16 cellular contexts compared by ENCODE assay signal in the genomic region with DNA sequence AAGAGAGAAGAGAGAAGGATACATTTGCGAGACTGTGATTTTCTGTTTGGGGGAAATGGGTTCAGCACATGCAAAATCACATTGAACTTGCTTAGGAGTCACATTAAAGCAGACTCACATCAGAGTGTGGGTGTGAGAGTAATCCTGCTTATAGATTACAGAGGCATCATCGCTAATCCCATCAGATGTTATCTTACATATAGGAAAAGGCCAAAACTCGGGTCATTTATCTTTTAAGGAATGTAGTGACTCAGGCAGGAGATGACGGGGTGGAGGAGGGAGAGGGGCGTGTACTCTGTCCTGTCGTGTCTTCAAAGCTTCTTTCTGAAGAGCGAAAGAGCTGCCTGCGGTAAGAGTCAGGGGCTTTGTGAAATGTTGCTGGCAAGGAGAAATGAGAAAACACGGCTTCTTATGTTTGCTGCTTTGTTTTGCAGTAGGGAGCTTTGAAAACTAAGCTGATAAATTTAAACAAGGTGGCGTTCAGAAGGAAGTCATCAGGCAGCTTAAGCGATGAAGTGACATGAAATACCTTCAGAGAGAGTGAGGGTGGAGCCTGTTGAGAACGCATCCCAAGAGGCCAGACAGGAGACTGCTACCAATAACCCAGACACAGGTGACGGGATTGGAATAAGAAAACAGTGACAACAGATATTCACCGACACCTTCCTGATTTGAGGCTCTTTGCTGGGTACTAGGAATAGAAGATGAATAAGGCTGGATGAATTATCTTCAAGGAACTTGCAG. TPM values are rescaled to one million over a fixed set of nuclear protein-coding genes. Genes with fewer than 3 reads are reported as not detected.
A peak's percentile ranks its signal among the peaks of the same experiment; 100 is the strongest.
DNase-seq lines count a peak whose midpoint lies in the region; ATAC-seq, FAIRE-seq and TF ChIP-seq lines count a peak whose summit lies in the region.
"Had no signal": no experiment of that assay in that cellular context is flagged by ENCODE, and none has a peak within 500 bp of the region (broad histone marks: within the 10 kb centered on the region; RNA-seq: fewer than 3 reads in every experiment).

No MANE protein-coding gene starts in this region.

- no peaks in the 10 kb centered on the region for H3K79me1 ChIP-seq in H1 (ENCODE audit: low read depth, low read length)

- no peaks in the 10 kb centered on the region for H3K27me3 Mint-ChIP-seq in natural killer cell treated with Interleukin-12 subunit alpha and Interleukin-12 subunit beta and Interleukin-15 and Interleukin-18, amount 100 ng/mL, for 72 hours

- no peak overlapping the region for H2BK20ac ChIP-seq in H1 (ENCODE audit: low read length)

- FAIRE-seq in H1 (lab: Jason Lieb, UNC) (no peak), kidney (lab: Jason Lieb, UNC) (no peak)
- FAIRE-seq: GM18507 had no signal

- no peak overlapping the region for H2BK5ac ChIP-seq in H1 (ENCODE audit: low read depth, low read length)

- no peaks in the 10 kb centered on the region for H3F3A ChIP-seq in PC-3 (ENCODE audit: low read length, unreplicated experiment)

- no peak overlapping the region for H3K18ac ChIP-seq in H1 (ENCODE audit: extremely low read depth, low read length)

- H2BK15ac ChIP-seq in H1 (ENCODE audit: low read length), result peak overlapping the region; percentile 81; the same call in 1 of the 2 replicates

- intact Hi-C loops in PC-3 (cut with micrococcal nuclease) (no loop called here), kidney (cut with DNase I) (no loop called here)

- H3K79me2 ChIP-seq in PC-3 (ENCODE audit: low read length) (no peaks in the 10 kb centered on the region), H1 (ENCODE audit: control insufficient read depth in 1 of 2, insufficient read depth in 2 of 2, low read length in 2 of 2) (no peaks in the 10 kb centered on the region)

- no peak overlapping the region for H3K4me3 Mint-ChIP-seq in natural killer cell treated with Interleukin-12 subunit alpha and Interleukin-12 subunit beta and Interleukin-15 and Interleukin-18, amount 100 ng/mL, for 72 hours
- H3K4me3 Mint-ChIP-seq: memory B cell; stimulated activated memory B cell treated with anti-CD40 and anti-IgM and Interleukin-4, amounts not matched to agents 10 μg/mL and 1 μg/mL and 100 μg/mL, for 72 hours had no signal

- CTCF ChIA-PET in PC-3 (lab: Charles Lee) (interaction anchor here (0.6 kb wide), 1 partner anchor 51 kb away, joined by 3 read pairs; no protein-coding TSS in a partner anchor), H1 (lab: Charles Lee; ENCODE audit: partially characterized antibody) (interaction anchor here (0.6 to 2.3 kb wide), 10 partner anchors 12 to 572 kb away, joined by 3 to 15 read pairs (median 5); no protein-coding TSS in a partner anchor)

- no peak overlapping the region for H3K56ac ChIP-seq in H1 (replicated peaks; ENCODE audit: insufficient read length, low read depth, low read length)

- H2AFZ ChIP-seq in PC-3 (ENCODE audit: low read length), result no peak overlapping the region
- no peak overlapping the region for H2AFZ ChIP-seq in H1 (ENCODE audit: low read length)

- no peak overlapping the region for H3K4ac ChIP-seq in H1 (replicated peaks; ENCODE audit: insufficient read length, low read depth, low read length)

- DNase-seq in EH (ENCODE audit: low read depth) (peak; percentile 82), PC-3 (peak; percentile 57), H1 (ENCODE audit: low read depth in 1 of 2, low spot score in 2 of 2) (no peak), non-pigmented ciliary epithelial cell (ENCODE audit: low read depth) (peak; percentile 82), kidney (no peak)
- DNase-seq in stimulated activated CD4-positive, alpha-beta T cell treated with anti-CD3 and anti-CD28 coated beads, Interleukin-4, amount 100 ng/mL, for 4 hours, result no peak
- no peak for DNase-seq in natural killer cell treated with Interleukin-12 subunit alpha and Interleukin-12 subunit beta and Interleukin-15 and Interleukin-18, amount 100 ng/mL, for 72 hours (ENCODE audit: low spot score)
- DNase-seq: activated CD4-positive, alpha-beta T cell treated with anti-CD3 and anti-CD28 coated beads for 48 hours; DMS153; esophagus squamous epithelium; NCI-H146; stimulated activated CD4-positive, alpha-beta T cell treated with anti-CD3 and anti-CD28 coated beads, Interleukin-12 subunit alpha, Interleukin-12 subunit beta, amount 100 ng/mL, for 4 hours had no signal

- POLR2A ChIA-PET in PC-3 (lab: Charles Lee; ENCODE audit: unreplicated experiment) (no interaction called here), H1 (lab: Charles Lee; ENCODE audit: partially characterized antibody) (interaction anchor here (1.2 kb wide), 1 partner anchor 30 kb away, joined by 4 read pairs; no protein-coding TSS in a partner anchor)

- H3K27ac Mint-ChIP-seq in natural killer cell treated with Interleukin-12 subunit alpha and Interleukin-12 subunit beta and Interleukin-15 and Interleukin-18, amount 100 ng/mL, for 72 hours, result no peak overlapping the region
- H3K27ac Mint-ChIP-seq: memory B cell; stimulated activated memory B cell treated with anti-CD40 and anti-IgM and Interleukin-4, amounts not matched to agents 10 μg/mL and 1 μg/mL and 100 μg/mL, for 72 hours had no signal

- H3K9me3 ChIP-seq in PC-3 (ENCODE audit: low read length) (no peaks in the 10 kb centered on the region), H1 (ENCODE audit: insufficient read depth in 2 of 2, low read depth in 1 of 2, low read length in 1 of 2) (no peaks in the 10 kb centered on the region), kidney (ENCODE audit: control insufficient read depth in 1 of 2, low read length in 2 of 2) (no peaks in the 10 kb centered on the region)
- H3K9me3 ChIP-seq: esophagus squamous epithelium had no signal

- no peak for TF ChIP-seq EP300 in H1 (IDR thresholded peaks at IDR 0.05; ENCODE audit: borderline replicate concordance in 1 of 2, low read depth in 2 of 2, low read length in 2 of 2)

- H3K23me2 ChIP-seq in H1 (ENCODE audit: low read depth, low read length), result no peaks in the 10 kb centered on the region

- H4K91ac ChIP-seq in H1 (replicated peaks; ENCODE audit: insufficient read length, low read length), result no peak overlapping the region

- H3K27ac ChIP-seq in PC-3 (ENCODE audit: low read length) (no peak overlapping the region), H1 (ENCODE audit: low read depth, low read length) (no peak overlapping the region), kidney (ENCODE audit: low read depth in 2 of 2, low read length in 2 of 2) (no peak overlapping the region)
- H3K27ac ChIP-seq: esophagus squamous epithelium had no signal

- H3K23ac ChIP-seq in H1 (ENCODE audit: insufficient read length), result no peak overlapping the region

- no peak overlapping the region for H4K5ac ChIP-seq in H1 (ENCODE audit: insufficient read length, low read depth, low read length)

- peak overlapping the region; percentile 64 for H2BK120ac ChIP-seq in H1 (replicated peaks; ENCODE audit: low read depth, low read length)

- BruUV-seq in PC-3 (replicated peaks; lab: Mats Ljungman, UMichigan), result no TSS peak

- H3K36me3 ChIP-seq in PC-3 (ENCODE audit: low read depth, low read length) (no peaks in the 10 kb centered on the region), H1 (ENCODE audit: control insufficient read depth in 2 of 4, insufficient read depth in 4 of 4, low read length in 3 of 4) (no peaks in the 10 kb centered on the region), kidney (ENCODE audit: control insufficient read depth in 1 of 2, insufficient read depth in 2 of 2, low read length in 2 of 2) (no peaks in the 10 kb centered on the region)
- H3K36me3 ChIP-seq: esophagus squamous epithelium had no signal

- H3K14ac ChIP-seq in H1 (ENCODE audit: insufficient read length), result no peak overlapping the region

- H3K27me3 ChIP-seq in PC-3 (ENCODE audit: low read length) (no peaks in the 10 kb centered on the region), H1 (replicated peaks in 1 of 4; ENCODE audit: control insufficient read depth in 3 of 4, extremely low read depth in 1 of 4, insufficient read depth in 3 of 4, low read length in 3 of 4) (no peaks in the 10 kb centered on the region)
- H3K27me3 ChIP-seq: esophagus squamous epithelium had no signal

- H3K4me3 ChIP-seq in PC-3 (ENCODE audit: low read length) (no peak overlapping the region; the same call in 1 of the 2 replicates), H1 (ENCODE audit: extremely low read depth in 1 of 4, insufficient read depth in 2 of 4, low read depth in 3 of 4, low read length in 4 of 4) (no peak overlapping the region), kidney (ENCODE audit: low read length in 2 of 2) (no peak overlapping the region)
- H3K4me3 ChIP-seq: esophagus squamous epithelium had no signal

- no peak for TF ChIP-seq POLR2A in H1 (IDR thresholded peaks at IDR 0.05; ENCODE audit: control extremely low read depth in 1 of 2, low read depth in 2 of 2, low read length in 2 of 2)

- ATAC-seq in PC-3, result peak; percentile 85
- no peak for ATAC-seq in HG03565 (IDR thresholded peaks at IDR 0.05; ENCODE audit: unreplicated experiment)
- ATAC-seq in natural killer cell treated with Interleukin-12 subunit alpha and Interleukin-12 subunit beta and Interleukin-15 and Interleukin-18, amount 100 ng/mL, for 72 hours, result no peak
- ATAC-seq: stimulated activated memory B cell treated with anti-CD40 and anti-IgM and Interleukin-4, amounts not matched to agents 10 μg/mL and 1 μg/mL and 100 μg/mL, for 72 hours had no signal

- H3K9me3 Mint-ChIP-seq in natural killer cell treated with Interleukin-12 subunit alpha and Interleukin-12 subunit beta and Interleukin-15 and Interleukin-18, amount 100 ng/mL, for 72 hours, result no peaks in the 10 kb centered on the region
- H3K9me3 Mint-ChIP-seq: memory B cell; stimulated activated memory B cell treated with anti-CD40 and anti-IgM and Interleukin-4, amounts not matched to agents 10 μg/mL and 1 μg/mL and 100 μg/mL, for 72 hours had no signal

- 82% methylated on average over 14 of the region's 14 CpGs; no CpG with 5 or more reads in 1 of the 2 experiments for WGBS in H1 (ENCODE audit: extremely low coverage in 1 of 2, insufficient coverage in 1 of 2, insufficient read length in 1 of 2, insufficient replicate concordance in 2 of 2, low coverage in 1 of 2, low lambda C conversion rate in 2 of 2, missing lambda C conversion rate in 1 of 2), 2 experiments

- no peaks in the 10 kb centered on the region for H3K9me2 ChIP-seq in PC-3 (replicated peaks; ENCODE audit: low read length)

- H3K36me3 Mint-ChIP-seq in natural killer cell treated with Interleukin-12 subunit alpha and Interleukin-12 subunit beta and Interleukin-15 and Interleukin-18, amount 100 ng/mL, for 72 hours, result no peaks in the 10 kb centered on the region
- H3K36me3 Mint-ChIP-seq: memory B cell; stimulated activated memory B cell treated with anti-CD40 and anti-IgM and Interleukin-4, amounts not matched to agents 10 μg/mL and 1 μg/mL and 100 μg/mL, for 72 hours had no signal

- TF ChIP-seq RAD21 in H1 (IDR thresholded peaks at IDR 0.05 in 1 of 2, conservative IDR thresholded peaks at IDR 0.05 in 1 of 2; ENCODE audit: low read depth in 2 of 2, low read length in 2 of 2), result no peak

- no peak overlapping the region for H2BK12ac ChIP-seq in H1 (ENCODE audit: low read depth, low read length)

- H3K4me1 ChIP-seq in PC-3 (ENCODE audit: insufficient read depth, low read length), result peaks cover 7% of the 10 kb centered on the region; the same call in 1 of the 2 replicates
- H3K4me1 ChIP-seq in H1 (replicated peaks in 1 of 4; ENCODE audit: control insufficient read depth in 3 of 4, insufficient read depth in 4 of 4, low read length in 3 of 4), result peaks cover 0 to 8% (median 1%) of the 10 kb centered on the region in 4 experiments; a peak in 2 of 7 replicates
- H3K4me1 ChIP-seq in kidney (ENCODE audit: control insufficient read depth in 1 of 2, insufficient read depth in 1 of 2, low read depth in 1 of 2, low read length in 2 of 2), result no peaks in the 10 kb centered on the region

- no peak overlapping the region for H2AK5ac ChIP-seq in H1 (ENCODE audit: low read depth, low read length)

- no peaks in the 10 kb centered on the region for H3K4me1 Mint-ChIP-seq in natural killer cell treated with Interleukin-12 subunit alpha and Interleukin-12 subunit beta and Interleukin-15 and Interleukin-18, amount 100 ng/mL, for 72 hours (ENCODE audit: low read depth in 2 of 2)

- H4K8ac ChIP-seq in H1 (ENCODE audit: extremely low read depth, insufficient read depth, low read length), result no peak overlapping the region

- H3K9ac ChIP-seq in PC-3 (ENCODE audit: low read length) (no peak overlapping the region), H1 (replicated peaks in 1 of 4; ENCODE audit: extremely low read depth in 1 of 4, low read depth in 3 of 4, low read length in 3 of 4) (no peak overlapping the region; a peak in 1 of 7 replicates), kidney (ENCODE audit: low read length in 2 of 2) (no peak overlapping the region)

- H4K20me1 ChIP-seq in PC-3 (ENCODE audit: low read length) (no peaks in the 10 kb centered on the region), H1 (replicated peaks in 1 of 2; ENCODE audit: control insufficient read depth in 1 of 2, insufficient read depth in 2 of 2, low read length in 2 of 2) (no peaks in the 10 kb centered on the region)

- H3K4me2 ChIP-seq in PC-3 (ENCODE audit: low read length) (peak overlapping the region; percentile 41), H1 (ENCODE audit: insufficient read depth in 1 of 2, low read depth in 2 of 2, low read length in 2 of 2) (no peak overlapping the region)

- TF ChIP-seq CTCF in PC-3 (conservative IDR thresholded peaks at IDR 0.05; ENCODE audit: low read depth, low read length) (no peak), H1 (IDR thresholded peaks at IDR 0.05; ENCODE audit: control extremely low read depth in 1 of 3, insufficient read depth in 1 of 3, low read depth in 1 of 3, low read length in 3 of 3) (no peak), kidney (IDR thresholded peaks at IDR 0.05; ENCODE audit: borderline replicate concordance, extremely low read depth, insufficient read depth) (no peak)

RNA-seq across cellular contexts. Expression of gene C11orf16, which starts 2.2 kb away (rescaled TPM):
- total RNA-seq in PC-3 (2014; rRNA removed) (not detected in 2 replicates), kidney (0.91 TPM)
- not detected in 2 replicates for total RNA-seq in H1 (2021; fragmentation: NEBNext Ultra II Directional; extraction: Animal tissue kit (Norgen Biotek cat#: 25700))
- polyA plus RNA-seq in H1 (2011; rRNA removed) (0.06 and 0.08 TPM in 2 replicates), kidney (ENCODE audit: insufficient read depth, low read depth, low replicate concordance) (0.28 TPM)
- 0.13 TPM for polyA plus RNA-seq in H1 (2011; cell fraction: cytosol; rRNA removed)
- polyA plus RNA-seq in H1 (2011; cell fraction: nucleus; rRNA removed), result 0.09 TPM
- polyA plus RNA-seq in H1 (2012, experiment 1 of 2), result 0.11 TPM in 1 of 4 replicates, not detected in the others
- not detected for polyA plus RNA-seq in H1 (2012, experiment 2 of 2)
- polyA plus RNA-seq in H1 (2013, experiment 1 of 2), result 0.20 TPM
- polyA plus RNA-seq in H1 (2013, experiment 2 of 2), result 0.17 TPM
- polyA minus RNA-seq in H1 (2011; rRNA and poly(A)+ RNA removed), result 0.10 TPM in 1 of 2 replicates, not detected in the other
- not detected for polyA minus RNA-seq in H1 (2011; cell fraction: cytosol; rRNA and poly(A)+ RNA removed)
- polyA minus RNA-seq in H1 (2011; cell fraction: nucleus; rRNA and poly(A)+ RNA removed), result not detected
- not detected for total RNA-seq in natural killer cell treated with Interleukin-12 subunit alpha and Interleukin-12 subunit beta and Interleukin-15 and Interleukin-18, amount 100 ng/mL, for 72 hours
- total RNA-seq: esophagus squamous epithelium had no signal

RNA-seq across cellular contexts. Expression of gene ASCL3, which starts 7.9 kb away (rescaled TPM):
- total RNA-seq in PC-3 (2014; rRNA removed) (not detected in 2 replicates), kidney (not detected)
- total RNA-seq in H1 (2021; fragmentation: NEBNext Ultra II Directional; extraction: Animal tissue kit (Norgen Biotek cat#: 25700)), result not detected in 2 replicates
- polyA plus RNA-seq in H1 (2011; rRNA removed) (not detected in 2 replicates), kidney (ENCODE audit: insufficient read depth, low read depth, low replicate concordance) (not detected)
- not detected for polyA plus RNA-seq in H1 (2011; cell fraction: cytosol; rRNA removed)
- polyA plus RNA-seq in H1 (2011; cell fraction: nucleus; rRNA removed), result not detected
- not detected in 4 replicates for polyA plus RNA-seq in H1 (2012, experiment 1 of 2)
- not detected for polyA plus RNA-seq in H1 (2012, experiment 2 of 2)
- polyA plus RNA-seq in H1 (2013, experiment 1 of 2), result not detected
- not detected for polyA plus RNA-seq in H1 (2013, experiment 2 of 2)
- not detected in 2 replicates for polyA minus RNA-seq in H1 (2011; rRNA and poly(A)+ RNA removed)
- polyA minus RNA-seq in H1 (2011; cell fraction: cytosol; rRNA and poly(A)+ RNA removed), result not detected
- polyA minus RNA-seq in H1 (2011; cell fraction: nucleus; rRNA and poly(A)+ RNA removed), result not detected
- total RNA-seq in natural killer cell treated with Interleukin-12 subunit alpha and Interleukin-12 subunit beta and Interleukin-15 and Interleukin-18, amount 100 ng/mL, for 72 hours, result not detected
- total RNA-seq: esophagus squamous epithelium had no signal

RNA-seq across cellular contexts. Expression of gene AKIP1, which starts 23.9 kb away (rescaled TPM):
- total RNA-seq in PC-3 (2014; rRNA removed) (25.3 and 29.5 TPM in 2 replicates), kidney (23.7 TPM)
- total RNA-seq in H1 (2021; fragmentation: NEBNext Ultra II Directional; extraction: Animal tissue kit (Norgen Biotek cat#: 25700)), result 17.8 and 19.9 TPM in 2 replicates
- polyA plus RNA-seq in H1 (2011; rRNA removed) (27.2 and 29.6 TPM in 2 replicates), kidney (ENCODE audit: insufficient read depth, low read depth, low replicate concordance) (27.3 TPM)
- polyA plus RNA-seq in H1 (2011; cell fraction: cytosol; rRNA removed), result 24.3 TPM
- polyA plus RNA-seq in H1 (2011; cell fraction: nucleus; rRNA removed), result 12.4 TPM
- 21.3 to 23.8 TPM (median 22.5 TPM) in 4 replicates for polyA plus RNA-seq in H1 (2012, experiment 1 of 2)
- 27.7 TPM for polyA plus RNA-seq in H1 (2012, experiment 2 of 2)
- 10.3 TPM for polyA plus RNA-seq in H1 (2013, experiment 1 of 2)
- polyA plus RNA-seq in H1 (2013, experiment 2 of 2), result 10.5 TPM
- polyA minus RNA-seq in H1 (2011; rRNA and poly(A)+ RNA removed), result 3.9 and 6.7 TPM in 2 replicates
- polyA minus RNA-seq in H1 (2011; cell fraction: cytosol; rRNA and poly(A)+ RNA removed), result 14.0 TPM
- polyA minus RNA-seq in H1 (2011; cell fraction: nucleus; rRNA and poly(A)+ RNA removed), result 8.1 TPM
- 10 to 100 TPM; 14.8 to 18.0 TPM for total RNA-seq in natural killer cell treated with Interleukin-12 subunit alpha and Interleukin-12 subunit beta and Interleukin-15 and Interleukin-18, amount 100 ng/mL, for 72 hours

RNA-seq across cellular contexts. Expression of gene TMEM9B, which starts 29.3 kb away (rescaled TPM):
- 32.0 and 42.1 TPM in 2 replicates for total RNA-seq in PC-3 (2014; rRNA removed)
- total RNA-seq in H1 (2021; fragmentation: NEBNext Ultra II Directional; extraction: Animal tissue kit (Norgen Biotek cat#: 25700)), result 9.4 and 10.0 TPM in 2 replicates
- polyA plus RNA-seq in H1 (2011; rRNA removed), result 4.2 and 8.3 TPM in 2 replicates
- polyA plus RNA-seq in H1 (2011; cell fraction: cytosol; rRNA removed), result 6.5 TPM
- 1.9 TPM for polyA plus RNA-seq in H1 (2011; cell fraction: nucleus; rRNA removed)
- 6.9 to 13.5 TPM (median 7.5 TPM) in 4 replicates for polyA plus RNA-seq in H1 (2012, experiment 1 of 2)
- 5.9 TPM for polyA plus RNA-seq in H1 (2012, experiment 2 of 2)
- 9.5 TPM for polyA plus RNA-seq in H1 (2013, experiment 1 of 2)
- 11.5 TPM for polyA plus RNA-seq in H1 (2013, experiment 2 of 2)
- polyA minus RNA-seq in H1 (2011; rRNA and poly(A)+ RNA removed), result 3.5 and 6.4 TPM in 2 replicates
- polyA minus RNA-seq in H1 (2011; cell fraction: cytosol; rRNA and poly(A)+ RNA removed), result 3.3 TPM
- polyA minus RNA-seq in H1 (2011; cell fraction: nucleus; rRNA and poly(A)+ RNA removed), result 2.4 TPM
- 64.4 TPM for total RNA-seq in kidney
- 73.0 TPM for polyA plus RNA-seq in kidney (ENCODE audit: insufficient read depth, low read depth, low replicate concordance)
- 10 to 100 TPM; 24.1 to 42.7 TPM for total RNA-seq in natural killer cell treated with Interleukin-12 subunit alpha and Interleukin-12 subunit beta and Interleukin-15 and Interleukin-18, amount 100 ng/mL, for 72 hours

Comparison
In these comparisons a context has a peak if more than half of its experiments do, and no peak if none do; other contexts are left out.
1. DNase-seq: peak in EH (single experiment), PC-3 (single experiment) and non-pigmented ciliary epithelial cell (single experiment); none in H1 (0 of 2), kidney (single experiment), stimulated activated CD4-positive, alpha-beta T cell treated with anti-CD3 and anti-CD28 coated beads, Interleukin-4, amount 100 ng/mL, for 4 hours (0 of 2) and natural killer cell treated with Interleukin-12 subunit alpha and Interleukin-12 subunit beta and Interleukin-15 and Interleukin-18, amount 100 ng/mL, for 72 hours (single experiment).